ENCODE assay signal across 11 cellular contexts in genomic region chr22:20423636-20424511, GRCh38. TPM values are rescaled to one million over a fixed set of nuclear protein-coding genes. Genes with fewer than 3 reads are reported as not detected.
A peak's percentile ranks its signal among the peaks of the same experiment; 100 is the strongest.
DNase-seq lines count a peak whose midpoint lies in the region; ATAC-seq and TF ChIP-seq lines count a peak whose summit lies in the region.
"Had no signal": no experiment of that assay in that cellular context is flagged by ENCODE, and none has a peak within 500 bp of the region (broad histone marks: within the 10 kb centered on the region; RNA-seq: fewer than 3 reads in every experiment).

No MANE protein-coding gene starts in this region.

- TF ChIP-seq CTCF in GM10248 (IDR thresholded peaks at IDR 0.05; ENCODE audit: control extremely low read depth, extremely low read depth, low read depth, missing control alignments) = no peak

- H3K4me3 Mint-ChIP-seq in activated naive CD4-positive, alpha-beta T cell treated with anti-CD3 and anti-CD28 coated beads, Interleukin-2, amount 50 U/mL, for 24 hours = peak overlapping the region; percentile 34
- H3K4me3 Mint-ChIP-seq in naive thymus-derived CD8-positive, alpha-beta T cell = peak overlapping the region in 8 of 10 donors; percentile 32 to 73 (median 52)
- H3K4me3 Mint-ChIP-seq: activated CD8-positive, alpha-beta memory T cell treated with anti-CD3 and anti-CD28 coated beads, Interleukin-2, amount 10 ng/mL, durations not matched to agents 7 days and 5 days had no signal

- no peaks in the 10 kb centered on the region for H3K9me3 Mint-ChIP-seq in activated naive CD4-positive, alpha-beta T cell treated with anti-CD3 and anti-CD28 coated beads, Interleukin-2, amount 50 U/mL, for 24 hours
- peaks cover 0 to 2% (median 0%) of the 10 kb centered on the region in 9 donors for H3K9me3 Mint-ChIP-seq in naive thymus-derived CD8-positive, alpha-beta T cell

- WGBS in urinary bladder = 62% methylated on average over 35 of the region's 35 CpGs

- H3K27me3 Mint-ChIP-seq in activated naive CD4-positive, alpha-beta T cell treated with anti-CD3 and anti-CD28 coated beads, Interleukin-2, amount 50 U/mL, for 24 hours = peaks cover 12% of the 10 kb centered on the region
- peaks cover 8 to 28% (median 14%) of the 10 kb centered on the region in 5 donors for H3K27me3 Mint-ChIP-seq in naive thymus-derived CD8-positive, alpha-beta T cell

- H3K27ac Mint-ChIP-seq in activated naive CD4-positive, alpha-beta T cell treated with anti-CD3 and anti-CD28 coated beads, Interleukin-2, amount 50 U/mL, for 24 hours = no peak overlapping the region
- peak overlapping the region in 4 of 10 donors; percentile 47 to 80 (median 64) for H3K27ac Mint-ChIP-seq in naive thymus-derived CD8-positive, alpha-beta T cell
- H3K27ac Mint-ChIP-seq: activated CD8-positive, alpha-beta memory T cell treated with anti-CD3 and anti-CD28 coated beads, Interleukin-2, amount 10 ng/mL, durations not matched to agents 7 days and 5 days had no signal

- CTCF ChIA-PET in GM10248 (lab: Yijun Ruan, JAX) = interaction anchor here (1.2 kb wide), 1 partner anchor 11 kb away, joined by 3 read pairs; no protein-coding TSS in a partner anchor

- POLR2A ChIA-PET in naive thymus-derived CD8-positive, alpha-beta T cell (lab: Charles Lee) = interaction anchor here (0.7 kb wide), 1 partner anchor 117 kb away, joined by 3 read pairs; no protein-coding TSS in a partner anchor
- POLR2A ChIA-PET in GM10248 (lab: Yijun Ruan, JAX) = no interaction called here

- H3K4me1 ChIP-seq in urinary bladder (ENCODE audit: insufficient read depth) = peaks cover 2% of the 10 kb centered on the region

- no peak for ATAC-seq in naive thymus-derived CD8-positive, alpha-beta T cell
- no peak for ATAC-seq in GM18909 (IDR thresholded peaks at IDR 0.05; ENCODE audit: poor library complexity, unreplicated experiment)
- ATAC-seq: activated CD8-positive, alpha-beta memory T cell treated with anti-CD3 and anti-CD28 coated beads, Interleukin-2, amount 10 ng/mL, durations not matched to agents 7 days and 5 days had no signal

- no peaks in the 10 kb centered on the region for H3K36me3 ChIP-seq in urinary bladder (ENCODE audit: insufficient read depth)

- H3K4me3 ChIP-seq in urinary bladder (ENCODE audit: low read depth, low read length) = no peak overlapping the region

- no peak for DNase-seq in activated naive CD4-positive, alpha-beta T cell treated with Interleukin-2 at 50 U/mL for 16 hours
- peak; percentile 82 for DNase-seq in foreskin melanocyte
- DNase-seq in naive thymus-derived CD8-positive, alpha-beta T cell = no peak
- no peak for DNase-seq in GM10248 (ENCODE audit: extremely low spot score)
- no peak for DNase-seq in NCI-H2227 treated with DMSO at 0.1 percent for 48 hours (lab: John Stamatoyannopoulos, UW)
- DNase-seq: activated CD8-positive, alpha-beta memory T cell treated with anti-CD3 and anti-CD28 coated beads, Interleukin-2, amount 10 ng/mL, durations not matched to agents 7 days and 5 days; MM.1S; NCI-H524 treated with DMSO at 0.1 percent for 48 hours had no signal

- peak overlapping the region; percentile 25 for H3K27ac ChIP-seq in urinary bladder (ENCODE audit: low read depth)

- peaks cover 7% of the 10 kb centered on the region for H3K4me1 Mint-ChIP-seq in activated naive CD4-positive, alpha-beta T cell treated with anti-CD3 and anti-CD28 coated beads, Interleukin-2, amount 50 U/mL, for 24 hours
- peaks cover 3 to 20% (median 15%) of the 10 kb centered on the region in 4 donors for H3K4me1 Mint-ChIP-seq in naive thymus-derived CD8-positive, alpha-beta T cell

- H3K36me3 Mint-ChIP-seq in activated naive CD4-positive, alpha-beta T cell treated with anti-CD3 and anti-CD28 coated beads, Interleukin-2, amount 50 U/mL, for 24 hours = no peaks in the 10 kb centered on the region
- peaks cover 0 to 2% (median 0%) of the 10 kb centered on the region in 3 donors for H3K36me3 Mint-ChIP-seq in naive thymus-derived CD8-positive, alpha-beta T cell
- H3K36me3 Mint-ChIP-seq: activated CD8-positive, alpha-beta memory T cell treated with anti-CD3 and anti-CD28 coated beads, Interleukin-2, amount 10 ng/mL, durations not matched to agents 7 days and 5 days had no signal

RNA-seq across cellular contexts. Expression of gene SCARF2, which starts 13.8 kb away (rescaled TPM):
- 1 to 10 TPM; 2.9 to 3.1 TPM for total RNA-seq in naive thymus-derived CD8-positive, alpha-beta T cell
- under 1 TPM; 0.07 to 0.51 (median 0.10) TPM for polyA plus RNA-seq in naive thymus-derived CD8-positive, alpha-beta T cell
- 10.4 TPM for total RNA-seq in urinary bladder
- polyA plus RNA-seq in urinary bladder = 16.8 TPM

RNA-seq across cellular contexts. Expression of gene ZNF74, which starts 29.9 kb away (rescaled TPM):
- total RNA-seq in naive thymus-derived CD8-positive, alpha-beta T cell = 10 to 100 TPM; 12.9 to 14.5 TPM
- polyA plus RNA-seq in naive thymus-derived CD8-positive, alpha-beta T cell = 10 to 100 TPM in 1 of 3 donors, 1 to 10 TPM in 2; 6.7 to 10.7 (median 8.2) TPM
- total RNA-seq in urinary bladder = 9.7 TPM
- polyA plus RNA-seq in urinary bladder = 9.3 TPM
